In the genomic region with DNA sequence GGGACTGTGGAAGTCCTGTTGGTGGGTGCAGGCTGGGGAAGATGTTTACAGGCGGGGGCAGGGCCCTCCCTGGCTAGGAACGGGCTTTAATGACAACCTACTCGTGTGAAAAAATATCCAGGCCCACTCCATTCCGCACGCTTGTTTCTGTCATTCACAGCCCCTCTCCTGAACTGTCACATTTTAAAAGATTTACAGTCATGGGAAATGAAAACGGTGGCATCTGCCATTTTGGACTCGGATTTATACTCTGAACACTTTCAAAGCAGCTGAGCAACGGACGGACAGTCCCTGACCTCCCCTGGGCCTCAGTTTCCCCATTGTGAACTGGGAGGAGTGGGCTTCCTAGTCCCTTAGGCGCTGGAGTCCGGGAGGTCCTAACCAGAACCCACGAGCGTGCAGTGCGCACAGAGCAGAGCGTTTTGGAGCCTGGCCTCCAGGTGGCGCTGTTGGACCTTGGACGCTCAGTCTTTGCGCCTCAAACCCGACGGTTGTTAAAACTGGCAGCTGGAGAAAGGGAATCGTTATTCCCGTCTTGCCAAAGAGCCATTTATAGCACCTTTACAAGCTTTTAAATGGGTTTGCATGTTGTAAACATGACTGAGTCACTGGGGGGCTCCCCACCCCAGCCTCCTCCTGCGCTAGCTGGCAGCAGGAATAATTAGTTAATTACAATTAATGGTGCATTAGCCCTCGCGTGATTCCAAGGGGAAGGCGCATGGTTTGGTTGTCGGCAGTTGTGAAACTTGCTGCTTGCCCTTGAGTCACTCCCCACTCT, we compare ENCODE assay signal across 8 cellular contexts.
DNase-seq lines count a peak whose midpoint lies in the region; ATAC-seq and TF ChIP-seq lines count a peak whose summit lies in the region.

No MANE protein-coding gene starts in this region.

- H3K9me2 ChIP-seq in PC-3 (replicated peaks; ENCODE audit: low read length), result no peaks in the 10 kb centered on the region

- H3K9ac ChIP-seq in PC-3 (ENCODE audit: low read length) (peak overlapping the region; percentile 39; the same call in 1 of the 2 replicates), fibroblast of lung (ENCODE audit: insufficient read depth, low read length) (no peak overlapping the region)

- H3K27ac ChIP-seq in PC-3 (ENCODE audit: low read length) (no peak overlapping the region), fibroblast of lung (ENCODE audit: insufficient read depth, low read length) (no peak overlapping the region)

- H2AFZ ChIP-seq in PC-3 (ENCODE audit: low read length), result 0 out of 2 replicates have a peak overlapping the region, but pooled peaks have one; percentile 33
- no peak overlapping the region for H2AFZ ChIP-seq in fibroblast of lung (ENCODE audit: low read length)

- peaks cover 4% of the 10 kb centered on the region for H3K36me3 Mint-ChIP-seq in nephron (ENCODE audit: low read depth)

- peak; percentile 93 for ATAC-seq in PC-3
- no peak for ATAC-seq in GM19467 (IDR thresholded peaks at IDR 0.05; ENCODE audit: unreplicated experiment)

- no peak overlapping the region for H3K27ac Mint-ChIP-seq in nephron

- peaks cover 8% of the 10 kb centered on the region for H3K27me3 Mint-ChIP-seq in nephron (ENCODE audit: low read depth)

- H3K4me1 ChIP-seq in PC-3 (ENCODE audit: insufficient read depth, low read length), result no peaks in the 10 kb centered on the region
- no peaks in the 10 kb centered on the region for H3K4me1 ChIP-seq in fibroblast of lung (ENCODE audit: control insufficient read depth, extremely low read depth, insufficient read depth, low read length)

- intact Hi-C loops in PC-3 (cut with micrococcal nuclease), result loop anchor here (2.0 kb wide), 1 partner anchor 61 kb away; no protein-coding TSS in a partner anchor

- no peaks in the 10 kb centered on the region for H3F3A ChIP-seq in PC-3 (ENCODE audit: low read length, unreplicated experiment)

- peak; percentile 81 for DNase-seq in COLO668 (lab: John Stamatoyannopoulos, UW; ENCODE audit: unreplicated experiment)
- DNase-seq in HuH-7 (ENCODE audit: low spot score), result peak; percentile 87
- DNase-seq in PC-3, result peak; percentile 88
- peak; percentile 75 for DNase-seq in activated T-cell treated with anti-CD3 and anti-CD28 coated beads, Interleukin-2, amount 50 U/mL, for 1 hour
- DNase-seq in fibroblast of lung (ENCODE audit: low read depth in 2 of 2), result peak; percentile 67 to 79
- DNase-seq in stimulated activated naive CD4-positive, alpha-beta T cell (lab: John Stamatoyannopoulos, UW), result peak in 5 of 6 experiments; percentile 47 to 74 (median 56)

- H3K79me2 ChIP-seq in PC-3 (ENCODE audit: low read length) (no peaks in the 10 kb centered on the region), fibroblast of lung (ENCODE audit: control insufficient read depth, insufficient read depth, low read length) (no peaks in the 10 kb centered on the region)

- POLR2A ChIA-PET in PC-3 (lab: Charles Lee; ENCODE audit: unreplicated experiment), result no interaction called here

- CTCF ChIA-PET in PC-3 (lab: Charles Lee), result interaction anchor here (1.0 kb wide), 1 partner anchor 286 kb away, joined by 3 read pairs; no protein-coding TSS in a partner anchor

- no peaks in the 10 kb centered on the region for H3K9me3 Mint-ChIP-seq in nephron

- H3K4me3 Mint-ChIP-seq in nephron, result no peak overlapping the region

- H4K20me1 ChIP-seq in PC-3 (ENCODE audit: low read length), result no peaks in the 10 kb centered on the region
- no peaks in the 10 kb centered on the region for H4K20me1 ChIP-seq in fibroblast of lung (ENCODE audit: control insufficient read depth, extremely low read depth, insufficient read depth, low read length)

- H3K36me3 ChIP-seq in PC-3 (ENCODE audit: low read depth, low read length) (no peaks in the 10 kb centered on the region), fibroblast of lung (ENCODE audit: control insufficient read depth, insufficient read depth, low read length) (no peaks in the 10 kb centered on the region)

- H3K4me3 ChIP-seq in PC-3 (ENCODE audit: low read length) (no peak overlapping the region), fibroblast of lung (replicated peaks in 1 of 4; ENCODE audit: control extremely low read depth in 1 of 4, insufficient read depth in 1 of 4, low read depth in 3 of 4, low read length in 4 of 4) (no peak overlapping the region)

- BruUV-seq in PC-3 (replicated peaks; lab: Mats Ljungman, UMichigan), result no TSS peak

- H3K27me3 ChIP-seq in PC-3 (ENCODE audit: low read length) (no peaks in the 10 kb centered on the region), fibroblast of lung (ENCODE audit: control insufficient read depth, insufficient read depth, low read length) (no peaks in the 10 kb centered on the region)

- H3K4me2 ChIP-seq in PC-3 (ENCODE audit: low read length) (peak overlapping the region; percentile 65), fibroblast of lung (ENCODE audit: extremely low read depth, insufficient read depth, low read length) (no peak overlapping the region)

- TF ChIP-seq CTCF in PC-3 (conservative IDR thresholded peaks at IDR 0.05; ENCODE audit: low read depth, low read length) (peak; percentile 92), fibroblast of lung (conservative IDR thresholded peaks at IDR 0.05 in 1 of 2, IDR thresholded peaks at IDR 0.05 in 1 of 2; ENCODE audit: low read depth in 1 of 2, low read length in 2 of 2) (peak; percentile 94 to 97), nephron (IDR thresholded peaks at IDR 0.05; ENCODE audit: unreplicated experiment in 3 of 3) (peak; percentile 90 to 94 (median 93))

- H3K9me3 ChIP-seq in PC-3 (ENCODE audit: low read length), result no peaks in the 10 kb centered on the region
- no peaks in the 10 kb centered on the region for H3K9me3 ChIP-seq in fibroblast of lung (ENCODE audit: control insufficient read depth, insufficient read depth, low read depth, low read length)

- peaks cover 18% of the 10 kb centered on the region for H3K4me1 Mint-ChIP-seq in nephron
